ENCODE assay signal across 9 cellular contexts in the genomic region with DNA sequence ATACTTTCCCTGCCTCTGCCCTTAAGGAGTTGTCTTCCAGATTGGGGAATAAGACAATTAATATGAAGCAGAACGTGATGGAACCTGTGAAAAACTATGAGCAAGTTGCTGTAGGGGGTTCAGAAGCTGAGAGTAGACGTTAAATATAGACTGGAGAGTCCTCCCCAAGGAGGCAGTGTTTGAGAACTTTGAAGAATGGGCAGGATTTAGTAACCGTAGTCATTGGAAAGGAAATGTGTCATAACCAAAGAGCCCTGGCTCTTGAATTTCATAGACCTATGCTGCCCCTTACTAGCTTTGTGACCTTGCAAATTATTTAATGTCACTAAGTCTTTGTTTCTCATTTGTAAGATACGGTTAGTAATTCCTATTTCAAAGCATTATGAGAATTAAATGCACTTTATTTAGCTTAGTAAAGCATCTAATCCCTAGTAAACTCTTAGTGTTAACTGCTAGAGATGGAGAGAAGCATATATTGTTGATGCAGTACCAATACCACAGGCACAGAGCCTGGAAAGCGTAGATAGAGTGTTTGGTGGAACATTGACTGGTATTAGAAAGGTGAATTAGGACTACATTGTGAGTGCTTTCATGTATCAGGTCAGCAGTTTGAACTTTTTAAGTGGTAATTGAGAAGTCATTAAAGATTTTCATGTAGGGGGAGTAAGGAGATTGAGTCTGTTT. TPM values are rescaled to one million over a fixed set of nuclear protein-coding genes. Genes with fewer than 3 reads are reported as not detected.
DNase-seq lines count a peak whose midpoint lies in the region; ATAC-seq and TF ChIP-seq lines count a peak whose summit lies in the region.
"Had no signal": no experiment of that assay in that cellular context is flagged by ENCODE, and none has a peak within 500 bp of the region (broad histone marks: within the 10 kb centered on the region; RNA-seq: fewer than 3 reads in every experiment).

No MANE protein-coding gene starts in this region.

- H3K27me3 ChIP-seq in mammary epithelial cell (ENCODE audit: insufficient read depth, low read length): no peaks in the 10 kb centered on the region
- H3K27me3 ChIP-seq in osteoblast (ENCODE audit: insufficient read depth, low read length): no peaks in the 10 kb centered on the region

- 50% methylated on average over 5 of the region's 5 CpGs for WGBS in mammary epithelial cell (ENCODE audit: low coverage, missing lambda C conversion rate)

- H3K79me2 ChIP-seq in mammary epithelial cell (ENCODE audit: insufficient read depth, low read length): peaks cover 95% of the 10 kb centered on the region
- peaks cover 91% of the 10 kb centered on the region for H3K79me2 ChIP-seq in osteoblast (ENCODE audit: insufficient read depth, low read length)

- no peak for TF ChIP-seq CTCF in GM10248 (IDR thresholded peaks at IDR 0.05; ENCODE audit: control extremely low read depth, extremely low read depth, low read depth, missing control alignments)
- peak; percentile 2 to 20 for TF ChIP-seq CTCF in mammary epithelial cell (conservative IDR thresholded peaks at IDR 0.05 in 1 of 2, IDR thresholded peaks at IDR 0.05 in 1 of 2; ENCODE audit: extremely low read depth in 1 of 2, insufficient read depth in 1 of 2, low read depth in 1 of 2, low read length in 2 of 2)
- peak; percentile 28 for TF ChIP-seq CTCF in osteoblast (IDR thresholded peaks at IDR 0.05; ENCODE audit: extremely low read depth, low read depth, low read length)

- H4K20me1 ChIP-seq in mammary epithelial cell (ENCODE audit: insufficient read depth, low read length): no peaks in the 10 kb centered on the region
- peaks cover 19% of the 10 kb centered on the region for H4K20me1 ChIP-seq in osteoblast (ENCODE audit: insufficient read depth, low read length)

- H3K4me2 ChIP-seq in mammary epithelial cell (ENCODE audit: insufficient read depth, low read depth, low read length): peak overlapping the region; percentile 55
- H3K4me2 ChIP-seq in osteoblast (ENCODE audit: insufficient read depth, low read length): peak overlapping the region; percentile 61

- intact Hi-C loops in mammary epithelial cell (cut with micrococcal nuclease): no loop called here

- peaks cover 23% of the 10 kb centered on the region for H3K4me1 ChIP-seq in mammary epithelial cell (ENCODE audit: insufficient read depth, low read length)
- H3K4me1 ChIP-seq in osteoblast (ENCODE audit: insufficient read depth, low read length): peaks cover 20% of the 10 kb centered on the region

- BruUV-seq in mammary epithelial cell (replicated peaks; lab: Mats Ljungman, UMichigan): no TSS peak

- CTCF ChIA-PET in GM10248 (lab: Yijun Ruan, JAX) (interaction anchor here (1.0 to 3.0 kb wide), 13 partner anchors 10 to 75 kb away, joined by 3 to 14 read pairs (median 4); partner anchors contain the start of gene CBL), mammary epithelial cell (lab: Charles Lee; ENCODE audit: low non-redundant PET) (no interaction called here)

- H3K4me3 ChIP-seq in mammary epithelial cell (replicated peaks in 1 of 3; ENCODE audit: insufficient read depth in 1 of 3, low read depth in 2 of 3, low read length in 3 of 3): no peak overlapping the region
- H3K4me3 ChIP-seq in osteoblast (ENCODE audit: insufficient read depth, low read length): peak overlapping the region; percentile 19

- H3K9me3 ChIP-seq in mammary epithelial cell (replicated peaks; ENCODE audit: insufficient read depth, low read length) (no peaks in the 10 kb centered on the region), osteoblast (ENCODE audit: low read depth, low read length) (no peaks in the 10 kb centered on the region)

- no peaks in the 10 kb centered on the region for H3K36me3 ChIP-seq in mammary epithelial cell (ENCODE audit: insufficient read depth, low read length)
- H3K36me3 ChIP-seq in osteoblast (ENCODE audit: insufficient read depth, low read length): no peaks in the 10 kb centered on the region

- POLR2A ChIA-PET in GM10248 (lab: Yijun Ruan, JAX): interaction anchor here (0.5 kb wide), 1 partner anchor 47 kb away, joined by 3 read pairs; no protein-coding TSS in a partner anchor

- dilution Hi-C loops in mammary epithelial cell (cut with HindIII; ENCODE audit: low sequenced_read_pairs): no loop called here

- no peak for ATAC-seq in HG03439 (IDR thresholded peaks at IDR 0.05; ENCODE audit: unreplicated experiment)
- ATAC-seq in HG02571 (IDR thresholded peaks at IDR 0.05; ENCODE audit: unreplicated experiment): no peak

- in situ Hi-C loops in mammary epithelial cell (cut with MboI; ENCODE audit: low sequenced_read_pairs in 2 of 2): no loop called here

- no peak overlapping the region for H3K9ac ChIP-seq in mammary epithelial cell (ENCODE audit: insufficient read depth, low read length)

- H3K27ac ChIP-seq in mammary epithelial cell (ENCODE audit: insufficient read depth, low read depth, low read length) (no peak overlapping the region), osteoblast (ENCODE audit: low read depth, low read length) (peak overlapping the region; percentile 63)

- DNase-seq in GM10248 (ENCODE audit: extremely low spot score) (peak; percentile 19), HT1080 (ENCODE audit: low read depth) (peak; percentile 86), mammary epithelial cell (peak; percentile 31), osteoblast (ENCODE audit: insufficient read length, low spot score, missing footprints) (peak; percentile 87), NCI-H2196 (lab: John Stamatoyannopoulos, UW; ENCODE audit: unreplicated experiment) (no peak)
- DNase-seq in effector CD8-positive, alpha-beta T cell (lab: John Stamatoyannopoulos, UW): no peak
- DNase-seq: NCI-H1694 treated with DMSO at 0.1 percent for 48 hours had no signal

- no peak overlapping the region for H2AFZ ChIP-seq in mammary epithelial cell (ENCODE audit: low read depth, low read length)
- peak overlapping the region; percentile 19 for H2AFZ ChIP-seq in osteoblast (ENCODE audit: low read length)

RNA-seq across cellular contexts. Expression of gene MCAM, which starts 54.1 kb away (rescaled TPM):
- 365 and 377 TPM in 2 replicates for total RNA-seq in HT1080 (2014; rRNA removed; shearing (Covaris generic))
- polyA plus RNA-seq in HT1080 (2015; cell fraction: cytosol; rRNA removed): 325 and 586 TPM in 2 replicates
- 644 and 847 TPM in 2 replicates for polyA plus RNA-seq in HT1080 (2015; cell fraction: nucleus; rRNA removed)
- 100 to 1,000 TPM in 1 of 2 donors, 10 to 100 TPM in 1; 47.2 to 409 TPM for total RNA-seq in mammary epithelial cell
- polyA plus RNA-seq in mammary epithelial cell: 75.0 TPM
- 36.1 TPM for polyA minus RNA-seq in mammary epithelial cell
- total RNA-seq in osteoblast: 11.2 and 14.1 TPM in 2 replicates

RNA-seq across cellular contexts. Expression of gene CBL, which starts 56.7 kb away (rescaled TPM):
- 9.3 and 12.0 TPM in 2 replicates for total RNA-seq in HT1080 (2014; rRNA removed; shearing (Covaris generic))
- 11.4 and 15.4 TPM in 2 replicates for polyA plus RNA-seq in HT1080 (2015; cell fraction: cytosol; rRNA removed)
- 13.1 and 14.8 TPM in 2 replicates for polyA plus RNA-seq in HT1080 (2015; cell fraction: nucleus; rRNA removed)
- total RNA-seq in mammary epithelial cell: 10 to 100 TPM; 19.5 to 33.7 TPM
- polyA plus RNA-seq in mammary epithelial cell: 12.3 TPM
- polyA minus RNA-seq in mammary epithelial cell: 52.2 TPM
- total RNA-seq in osteoblast: 9.0 and 9.7 TPM in 2 replicates

Comparison
In these comparisons a context has a peak if more than half of its experiments do, and no peak if none do; other contexts are left out.
1. DNase-seq: peak in GM10248 (single experiment), HT1080 (single experiment), mammary epithelial cell (single experiment) and osteoblast (single experiment); none in NCI-H2196 (single experiment) and effector CD8-positive, alpha-beta T cell (single experiment).